Comparison of ENCODE assay signal across 16 cellular contexts in genomic region chr4:136241221-136241986, GRCh38.
DNase-seq lines count a peak whose midpoint lies in the region; TF ChIP-seq lines count a peak whose summit lies in the region.
"Had no signal": no experiment of that assay in that cellular context is flagged by ENCODE, and none has a peak within 500 bp of the region (broad histone marks: within the 10 kb centered on the region; RNA-seq: fewer than 3 reads in every experiment).

No MANE protein-coding gene starts in this region.

- H3K27ac ChIP-seq in trophoblast cell (ENCODE audit: low read depth, low read length) (no peak overlapping the region), colonic mucosa (no peak overlapping the region), dorsolateral prefrontal cortex (no peak overlapping the region)

- no peak overlapping the region for H3K23ac ChIP-seq in trophoblast cell (ENCODE audit: low read length)

- H3K9me3 ChIP-seq in trophoblast cell (ENCODE audit: insufficient read depth, low read depth, low read length), result no peaks in the 10 kb centered on the region
- no peaks in the 10 kb centered on the region for H3K9me3 ChIP-seq in colonic mucosa
- H3K9me3 ChIP-seq: Caco-2 had no signal

- H4K12ac ChIP-seq in trophoblast cell (ENCODE audit: low read depth, low read length), result no peak overlapping the region

- no peak overlapping the region for H2AFZ ChIP-seq in trophoblast cell (ENCODE audit: insufficient read depth, low read length, poor library complexity)

- H2BK5ac ChIP-seq in trophoblast cell (ENCODE audit: low read depth, low read length, poor library complexity), result no peak overlapping the region

- peak overlapping the region; percentile 19 for H3K4me2 ChIP-seq in trophoblast cell (ENCODE audit: low read length)

- H3K14ac ChIP-seq in trophoblast cell (ENCODE audit: low read length), result no peak overlapping the region

- no peaks in the 10 kb centered on the region for H3K79me2 ChIP-seq in trophoblast cell (ENCODE audit: control insufficient read depth, insufficient read depth, low read length, poor library complexity)

- H3K36me3 ChIP-seq in trophoblast cell (ENCODE audit: control insufficient read depth in 1 of 2, insufficient read depth in 2 of 2, low read length in 2 of 2) (no peaks in the 10 kb centered on the region), colonic mucosa (no peaks in the 10 kb centered on the region)

- H2AK5ac ChIP-seq in trophoblast cell (ENCODE audit: low read length), result no peak overlapping the region

- no peak overlapping the region for H3K9ac ChIP-seq in trophoblast cell (ENCODE audit: low read length)
- H3K9ac ChIP-seq in colonic mucosa (ENCODE audit: low read depth in 2 of 2, low read length in 2 of 2), result no peak overlapping the region

- H3K4me1 ChIP-seq in trophoblast cell (ENCODE audit: control insufficient read depth in 1 of 2, insufficient read depth in 2 of 2, low read length in 2 of 2) (no peaks in the 10 kb centered on the region), colonic mucosa (no peaks in the 10 kb centered on the region)
- H3K4me1 ChIP-seq: Caco-2 had no signal

- H3K18ac ChIP-seq in trophoblast cell (ENCODE audit: low read length), result no peak overlapping the region

- no peak overlapping the region for H2BK12ac ChIP-seq in trophoblast cell (ENCODE audit: low read length)

- no CpG with 5 or more reads among the region's 7 CpGs for WGBS in trophoblast cell (ENCODE audit: extremely low coverage, insufficient coverage, insufficient read length)

- H3K27me3 ChIP-seq in trophoblast cell (ENCODE audit: insufficient read depth, low read length) (no peaks in the 10 kb centered on the region), colonic mucosa (no peaks in the 10 kb centered on the region), dorsolateral prefrontal cortex (peaks cover 0 to 16% (median 0%) of the 10 kb centered on the region in 45 donors)

- intact Hi-C loops in colonic mucosa (cut with DNase I) (no loop called here), dorsolateral prefrontal cortex (cut with DNase I) (no loop called here)

- H4K91ac ChIP-seq in trophoblast cell (ENCODE audit: low read depth, low read length), result no peak overlapping the region

- H3K4me3 ChIP-seq in trophoblast cell (ENCODE audit: low read depth, low read length) (no peak overlapping the region), colonic mucosa (no peak overlapping the region), dorsolateral prefrontal cortex (no peak overlapping the region)
- H3K4me3 ChIP-seq: GM12878 had no signal

- no peak overlapping the region for H4K8ac ChIP-seq in trophoblast cell (ENCODE audit: low read depth, low read length)

- H3K4ac ChIP-seq in trophoblast cell (ENCODE audit: low read depth, low read length), result no peak overlapping the region

- TF ChIP-seq CTCF in colonic mucosa (IDR thresholded peaks at IDR 0.05) (no peak), dorsolateral prefrontal cortex (IDR thresholded peaks at IDR 0.05 in 54 of 56, conservative IDR thresholded peaks at IDR 0.05 in 2 of 56; ENCODE audit: low read depth in 1 of 56, partially characterized antibody in 56 of 56) (no peak)

- no peaks in the 10 kb centered on the region for H3K79me1 ChIP-seq in trophoblast cell (ENCODE audit: low read length)

- H2BK120ac ChIP-seq in trophoblast cell (ENCODE audit: insufficient read depth, low read length, poor library complexity), result no peak overlapping the region

- DNase-seq in H4 (ENCODE audit: low spot score) (peak; percentile 13), amniotic epithelial cell (ENCODE audit: low read depth) (peak; percentile 63), fibroblast of peridontal ligament (ENCODE audit: extremely low read depth) (peak; percentile 52), trophoblast cell (no peak), colonic mucosa (no peak), dorsolateral prefrontal cortex (no peak), NCI-H2171 (lab: John Stamatoyannopoulos, UW) (no peak), AML-193 (lab: John Stamatoyannopoulos, UW) (no peak)
- DNase-seq: Caco-2, KG1, MM.1S, NCI-H1105 treated with DMSO at 0.1 percent for 48 hours, NCI-H187 treated with DMSO at 0.1 percent for 48 hours, NCI-H510A, NCI-H82 had no signal

Comparison
In these comparisons a context has a peak if more than half of its experiments do, and no peak if none do; other contexts are left out.
1. DNase-seq: peak in H4 (single experiment), amniotic epithelial cell (single experiment) and fibroblast of peridontal ligament (single experiment); none in trophoblast cell (0 of 2), colonic mucosa (single experiment), dorsolateral prefrontal cortex (0 of 10), NCI-H2171 (single experiment) and AML-193 (0 of 2).